In genomic region chr3:122890077-122890484, GRCh38 we compare ENCODE assay signal across 7 cellular contexts.
DNase-seq lines count a peak whose midpoint lies in the region; ATAC-seq and TF ChIP-seq lines count a peak whose summit lies in the region.

No MANE protein-coding gene starts in this region.

- H3K4me1 Mint-ChIP-seq in activated CD8-positive, alpha-beta T cell treated with anti-CD3 and anti-CD28 coated beads for 36 hours (ENCODE audit: low read depth) = peaks cover 20% of the 10 kb centered on the region

- H3K36me3 ChIP-seq in HEK293 (ENCODE audit: control insufficient read depth in 2 of 2, insufficient read depth in 1 of 2, low read length in 2 of 2) = no peaks in the 10 kb centered on the region
- H3K36me3 ChIP-seq in tibial nerve = no peaks in the 10 kb centered on the region

- no peak for TF ChIP-seq POLR2A in tibial nerve (IDR thresholded peaks at IDR 0.05)

- H3K27me3 ChIP-seq in tibial nerve = no peaks in the 10 kb centered on the region

- H3K4me1 ChIP-seq in HEK293 (ENCODE audit: control insufficient read depth, insufficient read depth, low read length) (no peaks in the 10 kb centered on the region), tibial nerve (peaks cover 0 to 16% (median 0%) of the 10 kb centered on the region in 4 donors)

- POLR2A ChIA-PET in GM10248 (lab: Yijun Ruan, JAX) (no interaction called here), HEK293 (lab: Yijun Ruan, JAX) (no interaction called here)
- POLR2A ChIA-PET in activated CD8-positive, alpha-beta T cell treated with anti-CD3 and anti-CD28 coated beads for 36 hours (lab: Charles Lee) = interaction anchor here (0.6 kb wide), 1 partner anchor 131 kb away, joined by 3 read pairs; no protein-coding TSS in a partner anchor

- H3K27me3 Mint-ChIP-seq in activated CD8-positive, alpha-beta T cell treated with anti-CD3 and anti-CD28 coated beads for 36 hours = no peaks in the 10 kb centered on the region

- no peak for TF ChIP-seq CTCF in GM10248 (IDR thresholded peaks at IDR 0.05; ENCODE audit: control extremely low read depth, extremely low read depth, low read depth, missing control alignments)
- TF ChIP-seq CTCF in HEK293 (tag by site-specific recombination; IDR thresholded peaks at IDR 0.05) = no peak
- TF ChIP-seq CTCF in activated CD8-positive, alpha-beta T cell treated with anti-CD3 and anti-CD28 coated beads for 36 hours (IDR thresholded peaks at IDR 0.05) = no peak
- no peak for TF ChIP-seq CTCF in tibial nerve (IDR thresholded peaks at IDR 0.05)

- no peak overlapping the region for H3K27ac ChIP-seq in HEK293 (ENCODE audit: extremely low read depth, low read depth, low read length)
- H3K27ac ChIP-seq in tibial nerve = peak overlapping the region in 1 of 4 donors; percentile 38

- H3K4me3 Mint-ChIP-seq in activated CD8-positive, alpha-beta T cell treated with anti-CD3 and anti-CD28 coated beads for 36 hours = no peak overlapping the region

- intact Hi-C loops in activated CD8-positive, alpha-beta T cell treated with anti-CD3 and anti-CD28 coated beads for 36 hours (cut with micrococcal nuclease) = no loop called here

- WGBS in tibial nerve, 2 donors = 21 to 30% methylated on average over 4 of the region's 4 CpGs

- no peaks in the 10 kb centered on the region for H3K9me3 Mint-ChIP-seq in activated CD8-positive, alpha-beta T cell treated with anti-CD3 and anti-CD28 coated beads for 36 hours

- peak in 1 of 2 donors; percentile 58 for TF ChIP-seq EP300 in tibial nerve (IDR thresholded peaks at IDR 0.05)

- peak; percentile 93 for ATAC-seq in activated CD8-positive, alpha-beta T cell treated with anti-CD3 and anti-CD28 coated beads for 36 hours
- ATAC-seq in HG03025 (IDR thresholded peaks at IDR 0.05; ENCODE audit: low FRiP score, unreplicated experiment) = no peak

- no peak overlapping the region for H3K4me3 ChIP-seq in HEK293 (ENCODE audit: low read depth, low read length)
- no peak overlapping the region for H3K4me3 ChIP-seq in tibial nerve

- no peaks in the 10 kb centered on the region for H3K36me3 Mint-ChIP-seq in activated CD8-positive, alpha-beta T cell treated with anti-CD3 and anti-CD28 coated beads for 36 hours (ENCODE audit: low read depth)

- no peaks in the 10 kb centered on the region for H3K9me3 ChIP-seq in HEK293 (ENCODE audit: control insufficient read depth, insufficient read depth, low read depth, low read length)
- no peaks in the 10 kb centered on the region for H3K9me3 ChIP-seq in tibial nerve

- CTCF ChIA-PET in GM10248 (lab: Yijun Ruan, JAX) (interaction anchor here (1.1 to 1.5 kb wide), 2 partner anchors 12 to 53 kb away, joined by 3 to 6 read pairs; no protein-coding TSS in a partner anchor), HEK293 (lab: Yijun Ruan, JAX) (interaction anchor here (0.6 kb wide), 2 partner anchors 58 to 138 kb away, joined by 3 read pairs; no protein-coding TSS in a partner anchor)
- CTCF ChIA-PET in activated CD8-positive, alpha-beta T cell treated with anti-CD3 and anti-CD28 coated beads for 36 hours (lab: Charles Lee) = interaction anchor here (1.2 kb wide), 1 partner anchor 52 kb away, joined by 3 read pairs; no protein-coding TSS in a partner anchor

- peak overlapping the region; percentile 40 for H3K27ac Mint-ChIP-seq in activated CD8-positive, alpha-beta T cell treated with anti-CD3 and anti-CD28 coated beads for 36 hours

- DNase-seq in GM10248 (ENCODE audit: extremely low spot score) (peak; percentile 39), iris pigment epithelial cell (ENCODE audit: low read depth) (peak; percentile 74), tibial nerve (ENCODE audit: low spot score in 2 of 2) (peak; percentile 69 to 79), amniotic stem cell (lab: John Stamatoyannopoulos, UW) (no peak)
- DNase-seq in activated CD8-positive, alpha-beta T cell treated with anti-CD3 and anti-CD28 coated beads for 36 hours = peak; percentile 57

TF ChIP-seq in HEK293, 187 proteins besides CTCF, POLR2A, EP300 and RAD21:
- TF ChIP-seq BCL6B (tag by site-specific recombination; IDR thresholded peaks at IDR 0.05) (peak; percentile 97), ZNF133 (tag by site-specific recombination; IDR thresholded peaks at IDR 0.05) (no peak)
